ENCODE assay signal across 9 cellular contexts in genomic region chr19:35468637-35469036, GRCh38. TPM values are rescaled to one million over a fixed set of nuclear protein-coding genes. Genes with fewer than 3 reads are reported as not detected.
DNase-seq lines count a peak whose midpoint lies in the region; ATAC-seq and TF ChIP-seq lines count a peak whose summit lies in the region.
"Had no signal": no experiment of that assay in that cellular context is flagged by ENCODE, and none has a peak within 500 bp of the region (broad histone marks: within the 10 kb centered on the region; RNA-seq: fewer than 3 reads in every experiment).

No MANE protein-coding gene starts in this region.

- no peaks in the 10 kb centered on the region for H3K27me3 ChIP-seq in kidney epithelial cell (ENCODE audit: control insufficient read depth, insufficient read depth, low read length)

- peak; percentile 58 for DNase-seq in Ammon's horn (ENCODE audit: low spot score)
- peak; percentile 38 for DNase-seq in HK-2 (ENCODE audit: unreplicated experiment)
- peak; percentile 70 for DNase-seq in SW480 (ENCODE audit: low spot score)
- peak; percentile 17 for DNase-seq in astrocyte of the hippocampus (ENCODE audit: low read depth, low spot score)
- no peak for DNase-seq in kidney epithelial cell (ENCODE audit: low read depth)
- DNase-seq in stimulated activated CD8-positive, alpha-beta memory T cell treated with anti-CD3 and anti-CD28 coated beads, Interleukin-12 subunit alpha, Interleukin-12 subunit beta, amount 100 ng/mL, for 24 hours (ENCODE audit: extremely low read depth) = peak; percentile 17
- DNase-seq in posterior vena cava (ENCODE audit: low spot score) = no peak

- H3K36me3 ChIP-seq in kidney epithelial cell (ENCODE audit: control insufficient read depth, insufficient read depth, low read length) = no peaks in the 10 kb centered on the region
- H3K36me3 ChIP-seq: thoracic aorta had no signal

- intact Hi-C loops in posterior vena cava (cut with DNase I) = no loop called here

- peak; percentile 53 for TF ChIP-seq CTCF in kidney epithelial cell (IDR thresholded peaks at IDR 0.05; ENCODE audit: insufficient read depth, low read length, poor library complexity, severe bottlenecking)

- no peak overlapping the region for H3K4me3 ChIP-seq in kidney epithelial cell (ENCODE audit: low read depth, low read length)
- H3K4me3 ChIP-seq: thoracic aorta had no signal

- ATAC-seq in GM18511 (IDR thresholded peaks at IDR 0.05; ENCODE audit: unreplicated experiment) = peak; percentile 80

RNA-seq across cellular contexts. Expression of gene FFAR2, which starts 20.6 kb away (rescaled TPM):
- total RNA-seq in kidney epithelial cell (not detected in 2 replicates), posterior vena cava (1 to 10 TPM in 1 of 2 donors, under 1 TPM in 1; 0.95 to 1.8 TPM)

RNA-seq across cellular contexts. Expression of gene KRTDAP, which starts 21.6 kb away (rescaled TPM):
- total RNA-seq in kidney epithelial cell (not detected in 2 replicates), posterior vena cava (not detected)

RNA-seq across cellular contexts. Expression of gene DMKN, which starts 44.8 kb away (rescaled TPM):
- total RNA-seq in kidney epithelial cell (219 and 266 TPM in 2 replicates), posterior vena cava (1 to 10 TPM; 2.1 to 2.2 TPM)

RNA-seq across cellular contexts. Expression of gene SBSN, which starts 59.5 kb away (rescaled TPM):
- not detected in 2 replicates for total RNA-seq in kidney epithelial cell
- not detected for total RNA-seq in posterior vena cava

Comparison
In these comparisons a context has a peak if more than half of its experiments do, and no peak if none do; other contexts are left out.
1. DNase-seq: peak in Ammon's horn (single experiment), HK-2 (single experiment), SW480 (single experiment), astrocyte of the hippocampus (single experiment) and stimulated activated CD8-positive, alpha-beta memory T cell treated with anti-CD3 and anti-CD28 coated beads, Interleukin-12 subunit alpha, Interleukin-12 subunit beta, amount 100 ng/mL, for 24 hours (single experiment); none in kidney epithelial cell (single experiment) and posterior vena cava (single experiment).
2. RNA of gene DMKN, which starts 44.8 kb away (total RNA-seq): 219 to 266 TPM in kidney epithelial cell; 2.1 to 2.2 TPM in posterior vena cava; every median in the first group is over 10 times any median in the second.